ENCODE assay signal across 1 cellular context in genomic region chr12:80211671-80212070, GRCh38.
TF ChIP-seq lines count a peak whose summit lies in the region.

No MANE protein-coding gene starts in this region.

TF ChIP-seq in WTC11, 78 proteins besides CTCF, POLR2A, EP300 and RAD21 (continued from another document):
- no peak for TF ChIP-seq ZSCAN18 (CRISPR knock-in tag; IDR thresholded peaks at IDR 0.05)
- TF ChIP-seq ATF2 (CRISPR knock-in tag; IDR thresholded peaks at IDR 0.05; ENCODE audit: borderline replicate concordance, low read depth) = no peak
- no peak for TF ChIP-seq ARID4B (CRISPR knock-in tag; IDR thresholded peaks at IDR 0.05; ENCODE audit: borderline replicate concordance)
- TF ChIP-seq NFE2L1 (CRISPR knock-in tag; IDR thresholded peaks at IDR 0.05) = no peak
- no peak for TF ChIP-seq AFF4 (CRISPR knock-in tag; IDR thresholded peaks at IDR 0.05; ENCODE audit: borderline replicate concordance)
- TF ChIP-seq ZNF121 (CRISPR knock-in tag; IDR thresholded peaks at IDR 0.05) = no peak
- TF ChIP-seq E2F4 (CRISPR knock-in tag; IDR thresholded peaks at IDR 0.05; ENCODE audit: borderline replicate concordance, low read depth) = no peak
- TF ChIP-seq PRDM15 (CRISPR knock-in tag; IDR thresholded peaks at IDR 0.05) = no peak
